In the genomic region with DNA sequence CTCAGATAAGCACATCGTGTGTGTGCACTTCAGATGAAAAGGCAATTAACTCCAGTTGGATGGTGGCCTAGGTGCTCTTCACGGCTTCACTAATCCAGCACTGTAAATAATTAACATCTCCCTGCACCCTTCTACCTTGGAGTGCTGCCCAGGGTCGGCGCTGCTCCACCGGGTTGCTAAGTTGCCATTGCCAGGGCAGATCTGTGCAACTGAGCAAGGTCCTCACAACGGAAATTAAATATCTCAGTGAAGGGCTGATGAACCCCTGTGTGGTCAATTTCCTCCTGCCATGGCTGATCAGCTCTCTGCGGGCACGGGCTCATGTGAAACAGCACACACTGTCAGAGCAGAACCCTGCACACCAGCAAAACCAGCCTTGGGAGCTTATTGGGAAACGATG, we compare ENCODE assay signal across 12 cellular contexts.
DNase-seq lines count a peak whose midpoint lies in the region; ATAC-seq, FAIRE-seq and TF ChIP-seq lines count a peak whose summit lies in the region.
"Had no signal": no experiment of that assay in that cellular context is flagged by ENCODE, and none has a peak within 500 bp of the region (broad histone marks: within the 10 kb centered on the region; RNA-seq: fewer than 3 reads in every experiment).

No MANE protein-coding gene starts in this region.

- H3K36me3 Mint-ChIP-seq in naive thymus-derived CD4-positive, alpha-beta T cell, result no peaks in the 10 kb centered on the region
- H3K36me3 Mint-ChIP-seq: activated naive CD8-positive, alpha-beta T cell treated with anti-CD3 and anti-CD28 coated beads, Interleukin-2, amount 10 ng/mL, durations not matched to agents 7 days and 5 days; stimulated activated effector memory CD8-positive, alpha-beta T cell treated with anti-CD3 and anti-CD28 coated beads, Interleukin-12 subunit alpha, Interleukin-12 subunit beta, amount 100 ng/mL, for 72 hours had no signal

- H3K4me1 ChIP-seq in A549, result peaks cover 15% of the 10 kb centered on the region
- no peaks in the 10 kb centered on the region for H3K4me1 ChIP-seq in naive thymus-derived CD4-positive, alpha-beta T cell (ENCODE audit: control insufficient read depth in 2 of 2, insufficient read depth in 2 of 2, low read length in 2 of 2)

- POLR2A ChIA-PET in A549 (lab: Yijun Ruan, JAX), result no interaction called here
- POLR2A ChIA-PET in naive thymus-derived CD4-positive, alpha-beta T cell (lab: Charles Lee), result no interaction called here

- no peaks in the 10 kb centered on the region for H3K27me3 ChIP-seq in naive thymus-derived CD4-positive, alpha-beta T cell (ENCODE audit: control insufficient read depth in 2 of 2, insufficient read depth in 2 of 2, low read length in 2 of 2)

- peaks cover 0 to 3% (median 0%) of the 10 kb centered on the region in 7 donors for H3K4me1 Mint-ChIP-seq in naive thymus-derived CD4-positive, alpha-beta T cell
- H3K4me1 Mint-ChIP-seq: stimulated activated effector memory CD8-positive, alpha-beta T cell treated with anti-CD3 and anti-CD28 coated beads, Interleukin-12 subunit alpha, Interleukin-12 subunit beta, amount 100 ng/mL, for 72 hours had no signal

- no peak for TF ChIP-seq POLR2A in A549 (IDR thresholded peaks at IDR 0.05; ENCODE audit: low read length)

- 2% methylated on average over 9 of the region's 9 CpGs for WGBS in A549 (ENCODE audit: missing lambda C conversion rate)

- no peak overlapping the region for H3K4me3 ChIP-seq in A549
- H3K4me3 ChIP-seq in naive thymus-derived CD4-positive, alpha-beta T cell (ENCODE audit: low read length), result no peak overlapping the region

- H3K27ac Mint-ChIP-seq in naive thymus-derived CD4-positive, alpha-beta T cell, result no peak overlapping the region
- H3K27ac Mint-ChIP-seq: activated naive CD8-positive, alpha-beta T cell treated with anti-CD3 and anti-CD28 coated beads, Interleukin-2, amount 10 ng/mL, durations not matched to agents 7 days and 5 days; stimulated activated effector memory CD8-positive, alpha-beta T cell treated with anti-CD3 and anti-CD28 coated beads, Interleukin-12 subunit alpha, Interleukin-12 subunit beta, amount 100 ng/mL, for 72 hours had no signal

- DNase-seq in A549 (ENCODE audit: low read depth in 1 of 2, low spot score in 1 of 2) (peak; percentile 10 to 28), NCI-H1436 treated with DMSO at 0.1 percent for 48 hours (lab: John Stamatoyannopoulos, UW) (peak; percentile 63), SW480 (ENCODE audit: low spot score) (peak; percentile 39), left lobe of liver (ENCODE audit: low spot score) (peak; percentile 96), SK-N-DZ (ENCODE audit: low spot score) (no peak)
- no peak for DNase-seq in naive thymus-derived CD4-positive, alpha-beta T cell
- no peak for DNase-seq in effector CD8-positive, alpha-beta T cell (lab: John Stamatoyannopoulos, UW)
- DNase-seq: activated naive CD8-positive, alpha-beta T cell treated with anti-CD3 and anti-CD28 coated beads, Interleukin-2, amount 10 ng/mL, durations not matched to agents 7 days and 5 days; foreskin fibroblast had no signal

- ATAC-seq in A549, result peak; percentile 73 to 75; a peak in 5 of 6 replicates
- peak; percentile 88 for ATAC-seq in left lobe of liver
- ATAC-seq in HG02588 (IDR thresholded peaks at IDR 0.05; ENCODE audit: unreplicated experiment), result no peak
- no peak for ATAC-seq in naive thymus-derived CD4-positive, alpha-beta T cell
- ATAC-seq: sciatic nerve; stimulated activated effector memory CD8-positive, alpha-beta T cell treated with anti-CD3 and anti-CD28 coated beads, Interleukin-12 subunit alpha, Interleukin-12 subunit beta, amount 100 ng/mL, for 72 hours had no signal

- no peak for TF ChIP-seq RAD21 in A549 (conservative IDR thresholded peaks at IDR 0.05 in 1 of 2, IDR thresholded peaks at IDR 0.05 in 1 of 2)

- no peaks in the 10 kb centered on the region for H3K9me3 Mint-ChIP-seq in naive thymus-derived CD4-positive, alpha-beta T cell
- H3K9me3 Mint-ChIP-seq: activated naive CD8-positive, alpha-beta T cell treated with anti-CD3 and anti-CD28 coated beads, Interleukin-2, amount 10 ng/mL, durations not matched to agents 7 days and 5 days; stimulated activated effector memory CD8-positive, alpha-beta T cell treated with anti-CD3 and anti-CD28 coated beads, Interleukin-12 subunit alpha, Interleukin-12 subunit beta, amount 100 ng/mL, for 72 hours had no signal

- CTCF ChIA-PET in A549 (lab: Yijun Ruan, JAX), result no interaction called here
- CTCF ChIA-PET in naive thymus-derived CD4-positive, alpha-beta T cell (lab: Charles Lee), result no interaction called here

- H3K9me3 ChIP-seq in A549, result no peaks in the 10 kb centered on the region
- no peaks in the 10 kb centered on the region for H3K9me3 ChIP-seq in naive thymus-derived CD4-positive, alpha-beta T cell (ENCODE audit: control insufficient read depth in 2 of 3, low read length in 3 of 3)

- intact Hi-C loops in naive thymus-derived CD4-positive, alpha-beta T cell (cut with micrococcal nuclease), result no loop called here

- no peak for FAIRE-seq in A549 (lab: Jason Lieb, UNC)

- no peaks in the 10 kb centered on the region for H3K36me3 ChIP-seq in naive thymus-derived CD4-positive, alpha-beta T cell (ENCODE audit: control insufficient read depth in 2 of 3, insufficient read depth in 3 of 3, low read length in 3 of 3)

- no peak for TF ChIP-seq CTCF in A549 (IDR thresholded peaks at IDR 0.05)

- no peak overlapping the region for H3K4me3 Mint-ChIP-seq in naive thymus-derived CD4-positive, alpha-beta T cell
- H3K4me3 Mint-ChIP-seq: activated naive CD8-positive, alpha-beta T cell treated with anti-CD3 and anti-CD28 coated beads, Interleukin-2, amount 10 ng/mL, durations not matched to agents 7 days and 5 days; stimulated activated effector memory CD8-positive, alpha-beta T cell treated with anti-CD3 and anti-CD28 coated beads, Interleukin-12 subunit alpha, Interleukin-12 subunit beta, amount 100 ng/mL, for 72 hours had no signal

- H3K27ac ChIP-seq in A549, result peak overlapping the region in 1 of 2 experiments; percentile 61; a peak in 3 of 6 replicates
- H3K27ac ChIP-seq in naive thymus-derived CD4-positive, alpha-beta T cell (ENCODE audit: low read depth, low read length), result no peak overlapping the region

- peak overlapping the region; percentile 67 for H3K4me2 ChIP-seq in A549

- peaks cover 0 to 5% (median 0%) of the 10 kb centered on the region in 5 donors for H3K27me3 Mint-ChIP-seq in naive thymus-derived CD4-positive, alpha-beta T cell

- TF ChIP-seq EP300 in A549 (IDR thresholded peaks at IDR 0.05), result no peak

TF ChIP-seq in A549, 52 proteins besides CTCF, POLR2A, EP300 and RAD21:
- no peak for TF ChIP-seq NR3C1 (IDR thresholded peaks at IDR 0.05)

Comparison
In these comparisons a context has a peak if more than half of its experiments do, and no peak if none do; other contexts are left out.
1. ATAC-seq: peak in A549 (2 of 2) and left lobe of liver (single experiment); none in HG02588 (single experiment) and naive thymus-derived CD4-positive, alpha-beta T cell (single experiment).
2. DNase-seq: peak in A549 (2 of 2), NCI-H1436 treated with DMSO at 0.1 percent for 48 hours (single experiment), SW480 (single experiment) and left lobe of liver (single experiment); none in SK-N-DZ (single experiment), naive thymus-derived CD4-positive, alpha-beta T cell (0 of 9) and effector CD8-positive, alpha-beta T cell (single experiment).